ENCODE assay signal across 17 cellular contexts in genomic region chr15:43877371-43877770, GRCh38.
"Had no signal": no experiment of that assay in that cellular context is flagged by ENCODE, and none has a peak within 500 bp of the region (broad histone marks: within the 10 kb centered on the region; RNA-seq: fewer than 3 reads in every experiment).

No MANE protein-coding gene starts in this region.

- H3K4me1 ChIP-seq: suprapubic skin, upper lobe of left lung had no signal

- H3K4me2 ChIP-seq: smooth muscle cell had no signal

- ATAC-seq: activated CD8-positive, alpha-beta T cell treated with anti-CD3 and anti-CD28 coated beads, Interleukin-2, amount 10 ng/mL, durations not matched to agents 7 days and 5 days; left colon; natural killer cell had no signal

- H3K27ac ChIP-seq: brain microvascular endothelial cell, suprapubic skin, upper lobe of left lung had no signal

- FAIRE-seq: TTC549 had no signal

- H3K27me3 ChIP-seq: brain microvascular endothelial cell, suprapubic skin, upper lobe of left lung had no signal

- DNase-seq: activated B cell treated with CpG ODN at 0.5 μM for 24 hours; activated CD4-positive, alpha-beta T cell treated with anti-CD3 and anti-CD28 coated beads for 48 hours; activated CD8-positive, alpha-beta T cell treated with anti-CD3 and anti-CD28 coated beads, Interleukin-2, amount 10 ng/mL, durations not matched to agents 7 days and 5 days; activated gamma-delta T cell treated with Interleukin-2 at 50 U/mL for 16 hours; brain microvascular endothelial cell; cerebellar nuclear complex; effector memory CD4-positive, alpha-beta T cell; foreskin melanocyte; left colon; natural killer cell; stimulated activated CD4-positive, alpha-beta T cell treated with anti-CD3 and anti-CD28 coated beads, Interleukin-4, amount 100 ng/mL, for 4 hours; stimulated activated CD8-positive, alpha-beta memory T cell treated with anti-CD3 and anti-CD28 coated beads, Interleukin-4, amount 100 ng/mL, for 48 hours; SW 1271; upper lobe of left lung had no signal

- H3K4me3 ChIP-seq: smooth muscle cell, suprapubic skin, upper lobe of left lung had no signal

- H3K9me3 ChIP-seq: suprapubic skin, upper lobe of left lung had no signal

- H3K36me3 ChIP-seq: brain microvascular endothelial cell, upper lobe of left lung had no signal
